10 cellular contexts compared by ENCODE assay signal in genomic region chr14:60760648-60761364, GRCh38. TPM values are rescaled to one million over a fixed set of nuclear protein-coding genes. Genes with fewer than 3 reads are reported as not detected.
DNase-seq lines count a peak whose midpoint lies in the region; TF ChIP-seq lines count a peak whose summit lies in the region.
"Had no signal": no experiment of that assay in that cellular context is flagged by ENCODE, and none has a peak within 500 bp of the region (broad histone marks: within the 10 kb centered on the region; RNA-seq: fewer than 3 reads in every experiment).

No MANE protein-coding gene starts in this region.

- intact Hi-C loops in OCI-LY7 (cut with micrococcal nuclease; ENCODE audit: unreplicated experiment) (no loop called here), uterus (cut with DNase I; ENCODE audit: low total_unique reads) (no loop called here)

- TF ChIP-seq POLR2A in uterus (IDR thresholded peaks at IDR 0.05): no peak

- H3K4me1 ChIP-seq in OCI-LY7 (ENCODE audit: insufficient read depth, low read length, poor library complexity, severe bottlenecking) (peaks cover 22% of the 10 kb centered on the region), uterus (no peaks in the 10 kb centered on the region)

- DNase-seq in COR-L47 (lab: John Stamatoyannopoulos, UW): peak; percentile 53
- DNase-seq in NCI-H510A (lab: John Stamatoyannopoulos, UW): peak; percentile 43
- peak; percentile 72 for DNase-seq in iPS DF 19.7 (ENCODE audit: low read depth, low spot score)
- DNase-seq in OCI-LY7 (ENCODE audit: low spot score): no peak
- no peak for DNase-seq in uterus
- no peak for DNase-seq in foreskin melanocyte
- no peak for DNase-seq in activated CD4-positive, CD25-positive, alpha-beta regulatory T cell treated with anti-CD3 and anti-CD28 coated beads, Interleukin-2, amount 50 U/mL, for 72 hours
- DNase-seq: mucosa of descending colon, tibial artery had no signal

- H3K9me3 ChIP-seq in OCI-LY7 (ENCODE audit: low read length) (no peaks in the 10 kb centered on the region), uterus (no peaks in the 10 kb centered on the region)
- H3K9me3 ChIP-seq: mucosa of descending colon, tibial artery had no signal

- TF ChIP-seq CTCF in OCI-LY7 (conservative IDR thresholded peaks at IDR 0.05; ENCODE audit: low read length) (no peak), uterus (IDR thresholded peaks at IDR 0.05) (no peak)

- H3K79me2 ChIP-seq in OCI-LY7 (ENCODE audit: insufficient read depth, low read depth, low read length): peaks cover 36% of the 10 kb centered on the region; the same call in 1 of the 2 replicates

- no peak overlapping the region for H3K4me3 ChIP-seq in OCI-LY7 (ENCODE audit: low read depth, low read length, poor library complexity, severe bottlenecking)
- no peak overlapping the region for H3K4me3 ChIP-seq in uterus
- H3K4me3 ChIP-seq: mucosa of descending colon, tibial artery had no signal

- CTCF ChIA-PET in OCI-LY7 (lab: Charles Lee; ENCODE audit: unreplicated experiment): no interaction called here

- no peak overlapping the region for H3K27ac ChIP-seq in OCI-LY7 (ENCODE audit: low read depth, low read length, poor library complexity, severe bottlenecking)
- H3K27ac ChIP-seq in uterus: no peak overlapping the region
- H3K27ac ChIP-seq: tibial artery had no signal

- no peak for TF ChIP-seq RAD21 in Ishikawa (IDR thresholded peaks at IDR 0.05; ENCODE audit: low read depth)

- BruUV-seq in OCI-LY7 (replicated peaks; lab: Mats Ljungman, UMichigan): no TSS peak

- peaks cover 16% of the 10 kb centered on the region for H4K20me1 ChIP-seq in OCI-LY7 (ENCODE audit: insufficient read depth, low read length)

- no peak for TF ChIP-seq EP300 in Ishikawa (IDR thresholded peaks at IDR 0.05; ENCODE audit: borderline replicate concordance)

- H3K36me3 ChIP-seq in OCI-LY7 (ENCODE audit: insufficient read depth, low read length): no peaks in the 10 kb centered on the region
- H3K36me3 ChIP-seq in uterus: no peaks in the 10 kb centered on the region
- H3K36me3 ChIP-seq: tibial artery had no signal

- H3K9me2 ChIP-seq in OCI-LY7 (ENCODE audit: insufficient read depth, low read length): no peaks in the 10 kb centered on the region

- no peaks in the 10 kb centered on the region for H3K27me3 ChIP-seq in uterus
- H3K27me3 ChIP-seq: tibial artery had no signal

- POLR2A ChIA-PET in OCI-LY7 (lab: Charles Lee): interaction anchor here (0.6 kb wide), 1 partner anchor 62 kb away, joined by 3 read pairs; no protein-coding TSS in a partner anchor

- H2AFZ ChIP-seq in OCI-LY7 (ENCODE audit: low read length): no peak overlapping the region

- H3K4me2 ChIP-seq in OCI-LY7 (ENCODE audit: low read length): no peak overlapping the region

TF ChIP-seq in Ishikawa, 13 proteins besides CTCF, POLR2A, EP300 and RAD21:
- TF ChIP-seq USF1 (IDR thresholded peaks at IDR 0.05): no peak
- TF ChIP-seq TCF12 (IDR thresholded peaks at IDR 0.05; ENCODE audit: low read depth): 0 out of 2 replicates have a peak, but pooled peaks have one; percentile 47
- no peak for TF ChIP-seq EGR1 (IDR thresholded peaks at IDR 0.05)
- no peak for TF ChIP-seq CREB1 (IDR thresholded peaks at IDR 0.05; ENCODE audit: low read depth)
- no peak for TF ChIP-seq REST (IDR thresholded peaks at IDR 0.05; ENCODE audit: low read depth)
- TF ChIP-seq TEAD4 (IDR thresholded peaks at IDR 0.05): peak; percentile 41; the same call in 1 of the 2 replicates
- TF ChIP-seq YY1 (IDR thresholded peaks at IDR 0.05; ENCODE audit: low read depth): 0 out of 2 replicates have a peak, but pooled peaks have one; percentile 41

RNA-seq across cellular contexts. Expression of gene MNAT1, which starts 26.2 kb away (rescaled TPM):
- 58.5 and 72.0 TPM in 2 replicates for total RNA-seq in OCI-LY7 (2014; rRNA removed; shearing (Covaris generic))
- total RNA-seq in OCI-LY7 (2022) (60.9 TPM in 2 replicates), uterus (10 to 100 TPM in 3 of 4 donors, 1 to 10 TPM in 1; 4.4 to 69.7 (median 46.9) TPM)

RNA-seq across cellular contexts. Expression of gene SIX4, which starts 36.7 kb away (rescaled TPM):
- 3.1 and 5.9 TPM in 2 replicates for total RNA-seq in OCI-LY7 (2014; rRNA removed; shearing (Covaris generic))
- total RNA-seq in OCI-LY7 (2022) (2.4 TPM in 2 replicates), uterus (1 to 10 TPM in 3 of 4 donors, under 1 TPM in 1; 0.26 to 9.7 (median 3.5) TPM)

Comparison
In these comparisons a context has a peak if more than half of its experiments do, and no peak if none do; other contexts are left out.
1. DNase-seq: peak in COR-L47 (single experiment), NCI-H510A (single experiment) and iPS DF 19.7 (single experiment); none in OCI-LY7 (single experiment), uterus (0 of 2), foreskin melanocyte (single experiment) and activated CD4-positive, CD25-positive, alpha-beta regulatory T cell treated with anti-CD3 and anti-CD28 coated beads, Interleukin-2, amount 50 U/mL, for 72 hours (single experiment).